21 cellular contexts compared by ENCODE assay signal in genomic region chr13:40217675-40218074, GRCh38.
DNase-seq lines count a peak whose midpoint lies in the region; ATAC-seq and TF ChIP-seq lines count a peak whose summit lies in the region.
"Had no signal": no experiment of that assay in that cellular context is flagged by ENCODE, and none has a peak within 500 bp of the region (broad histone marks: within the 10 kb centered on the region; RNA-seq: fewer than 3 reads in every experiment).

No MANE protein-coding gene starts in this region.

- H3K27ac ChIP-seq in left ventricle myocardium inferior (replicated peaks), result no peak overlapping the region

- peaks cover 16% of the 10 kb centered on the region for H3K4me1 ChIP-seq in left ventricle myocardium inferior

- DNase-seq in DMS79 (lab: John Stamatoyannopoulos, UW) (peak; percentile 17), DMS79 treated with DMSO at 0.1 percent for 48 hours (lab: John Stamatoyannopoulos, UW) (peak; percentile 61), MV-4-11 (lab: John Stamatoyannopoulos, UW) (peak; percentile 86), foreskin fibroblast (peak; percentile 31 to 55), left ventricle myocardium inferior (no peak)
- DNase-seq: CD4-positive, CD25-positive, alpha-beta regulatory T cell; GOT3; HCEC 1CT; KBM-7; NCI-H1048; NCI-H1417 treated with DMSO at 0.1 percent for 48 hours; NCI-H1930; NCI-H2171 treated with DMSO at 0.1 percent for 48 hours; NCI-H524 treated with DMSO at 0.1 percent for 48 hours; PC-3; RPMI8226; SHP77; SW 1271 had no signal

- H3K9me3 ChIP-seq in left ventricle myocardium inferior (replicated peaks), result no peaks in the 10 kb centered on the region

- ATAC-seq in GM18517 (IDR thresholded peaks at IDR 0.05; ENCODE audit: unreplicated experiment) (no peak), GM21515 (IDR thresholded peaks at IDR 0.05; ENCODE audit: unreplicated experiment) (no peak)
- ATAC-seq: GM12878, PC-3 had no signal

- no peaks in the 10 kb centered on the region for H3K27me3 ChIP-seq in left ventricle myocardium inferior (ENCODE audit: low read depth)

- no peaks in the 10 kb centered on the region for H3K36me3 ChIP-seq in left ventricle myocardium inferior

- TF ChIP-seq CTCF in foreskin fibroblast (IDR thresholded peaks at IDR 0.05; ENCODE audit: low read depth, low read length) (no peak), left ventricle myocardium inferior (IDR thresholded peaks at IDR 0.05; ENCODE audit: borderline replicate concordance) (no peak)

- no peak overlapping the region for H3K4me3 ChIP-seq in foreskin fibroblast (ENCODE audit: low read depth in 1 of 2, low read length in 2 of 2)
- no peak overlapping the region for H3K4me3 ChIP-seq in left ventricle myocardium inferior
- H3K4me3 ChIP-seq: GM12878 had no signal

- intact Hi-C loops in left ventricle myocardium inferior (cut with micrococcal nuclease), result no loop called here
